ENCODE assay signal across 7 cellular contexts in genomic region chr1:113976609-113977278, GRCh38. TPM values are rescaled to one million over a fixed set of nuclear protein-coding genes. Genes with fewer than 3 reads are reported as not detected.
A peak's percentile ranks its signal among the peaks of the same experiment; 100 is the strongest.
DNase-seq lines count a peak whose midpoint lies in the region; ATAC-seq, FAIRE-seq and TF ChIP-seq lines count a peak whose summit lies in the region.

No MANE protein-coding gene starts in this region.

- TF ChIP-seq POLR2A in GM12891 (IDR thresholded peaks at IDR 0.05; ENCODE audit: low read depth, low read length) = no peak

- peaks cover 56% of the 10 kb centered on the region for H3K36me3 ChIP-seq in neutrophil

- H3K4me1 ChIP-seq in neutrophil (ENCODE audit: control insufficient read depth in 1 of 2, insufficient read depth in 1 of 2, low read depth in 1 of 2, low read length in 1 of 2) = peaks cover 27 to 39% of the 10 kb centered on the region in 2 experiments

- FAIRE-seq in GM12891 (lab: Jason Lieb, UNC) = peak; percentile 83

- peak overlapping the region; percentile 83 for H3K27ac ChIP-seq in neutrophil

- H3K4me3 ChIP-seq in epithelial cell of esophagus (ENCODE audit: low read length) (no peak overlapping the region), neutrophil (ENCODE audit: low read depth in 1 of 2, low read length in 1 of 2) (no peak overlapping the region)

- TF ChIP-seq CTCF in epithelial cell of esophagus (IDR thresholded peaks at IDR 0.05; ENCODE audit: insufficient read depth, low read depth, low read length, missing control alignments) (peak; percentile 35), neutrophil (IDR thresholded peaks at IDR 0.05) (no peak)

- H3K27me3 ChIP-seq in neutrophil = no peaks in the 10 kb centered on the region

- no peaks in the 10 kb centered on the region for H3K9me3 ChIP-seq in neutrophil

- DNase-seq in GM12891 (ENCODE audit: insufficient read length, low spot score) = no peak
- DNase-seq in NOMO-1 treated with dmso at 0.1 percent for 144 hours (lab: John Stamatoyannopoulos, UW; ENCODE audit: unreplicated experiment) = peak; percentile 16
- peak; percentile 10 for DNase-seq in epithelial cell of esophagus (ENCODE audit: low read depth)
- no peak for DNase-seq in OCI-M2 (lab: John Stamatoyannopoulos, UW; ENCODE audit: unreplicated experiment)

- no peak for ATAC-seq in HG03521 (IDR thresholded peaks at IDR 0.05; ENCODE audit: unreplicated experiment)
- no peak for ATAC-seq in GM19467 (IDR thresholded peaks at IDR 0.05; ENCODE audit: unreplicated experiment)

TF ChIP-seq in GM12891, 5 proteins besides CTCF, POLR2A, EP300 and RAD21:
- TF ChIP-seq POLR2AphosphoS5 (IDR thresholded peaks at IDR 0.05; ENCODE audit: low read depth, low read length) = no peak

RNA-seq across cellular contexts. Expression of gene OLFML3, which starts 2.5 kb away (rescaled TPM):
- not detected for polyA plus RNA-seq in GM12891 (2012; ENCODE audit: low read depth, missing spikeins)

RNA-seq across cellular contexts. Expression of gene HIPK1, which starts 47.6 kb away (rescaled TPM):
- 7.6 TPM for polyA plus RNA-seq in GM12891 (2012; ENCODE audit: low read depth, missing spikeins)

Comparison
In these comparisons a context has a peak if more than half of its experiments do, and no peak if none do; other contexts are left out.
1. DNase-seq: peak in NOMO-1 treated with dmso at 0.1 percent for 144 hours (single experiment) and epithelial cell of esophagus (single experiment); none in GM12891 (single experiment) and OCI-M2 (single experiment).